1 cellular context compared by ENCODE assay signal in the genomic region with DNA sequence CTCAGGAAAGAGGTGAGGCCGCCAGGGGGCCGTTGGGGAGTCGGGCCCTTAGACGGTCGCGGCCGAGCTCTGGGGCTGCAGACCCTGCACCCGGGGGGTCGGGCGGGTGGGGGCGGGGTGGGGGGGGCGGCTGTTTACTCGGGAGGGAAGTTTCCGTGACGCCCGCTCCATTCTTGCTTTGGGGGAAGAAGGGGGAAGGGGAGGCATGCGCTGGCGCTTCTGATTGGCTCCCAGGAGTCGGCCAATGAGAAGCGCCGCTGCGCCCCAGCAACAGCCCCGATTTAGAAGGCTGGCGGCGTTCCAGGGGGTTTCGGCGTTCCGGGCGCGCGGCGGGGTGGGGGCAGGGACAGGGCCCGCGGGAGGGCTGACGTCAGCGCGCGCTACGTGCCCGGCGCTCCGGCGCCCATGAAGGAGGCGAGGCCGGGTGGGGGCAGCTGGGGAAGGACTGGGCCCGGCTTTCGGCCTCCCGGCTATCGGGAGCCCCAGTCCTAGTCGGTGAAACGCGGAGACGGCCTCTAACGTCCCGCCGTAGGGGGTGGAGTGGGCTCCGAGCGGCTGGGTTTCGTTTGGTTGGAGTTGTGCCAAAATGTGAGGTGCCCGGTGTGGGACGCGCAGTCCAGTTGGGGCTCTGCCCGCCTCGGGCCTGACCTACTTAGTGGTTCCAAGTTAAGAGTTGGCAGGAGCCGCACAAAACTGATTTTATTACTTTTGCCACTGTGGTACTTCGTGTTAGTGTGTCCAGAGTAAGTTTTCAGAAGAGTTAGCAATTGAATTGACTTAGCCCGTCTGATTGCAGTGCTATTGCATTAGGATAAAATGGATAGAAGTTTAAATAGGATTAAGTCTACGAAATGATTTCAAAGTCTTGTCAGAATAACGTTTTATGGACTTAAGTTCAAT.
TF ChIP-seq lines count a peak whose summit lies in the region.

No MANE protein-coding gene starts in this region.

TF ChIP-seq in HEK293, 187 proteins besides CTCF, POLR2A, EP300 and RAD21 (continued from another document and continues in another):
- TF ChIP-seq, protein P1, sequence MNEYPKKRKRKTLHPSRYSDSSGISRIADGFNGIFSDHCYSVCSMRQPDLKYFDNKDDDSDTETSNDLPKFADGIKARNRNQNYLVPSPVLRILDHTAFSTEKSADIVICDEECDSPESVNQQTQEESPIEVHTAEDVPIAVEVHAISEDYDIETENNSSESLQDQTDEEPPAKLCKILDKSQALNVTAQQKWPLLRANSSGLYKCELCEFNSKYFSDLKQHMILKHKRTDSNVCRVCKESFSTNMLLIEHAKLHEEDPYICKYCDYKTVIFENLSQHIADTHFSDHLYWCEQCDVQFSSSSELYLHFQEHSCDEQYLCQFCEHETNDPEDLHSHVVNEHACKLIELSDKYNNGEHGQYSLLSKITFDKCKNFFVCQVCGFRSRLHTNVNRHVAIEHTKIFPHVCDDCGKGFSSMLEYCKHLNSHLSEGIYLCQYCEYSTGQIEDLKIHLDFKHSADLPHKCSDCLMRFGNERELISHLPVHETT (tag by site-specific recombination; IDR thresholded peaks at IDR 0.05) = peak; percentile 40; the same call in 1 of the 2 replicates
- TF ChIP-seq GLIS1 (tag by site-specific recombination; IDR thresholded peaks at IDR 0.05) (peak; percentile 94), ZNF391 (tag by site-specific recombination; IDR thresholded peaks at IDR 0.05; ENCODE audit: borderline replicate concordance, low read depth) (peak; percentile 87; the same call in 1 of the 2 replicates), SCRT2 (tag by site-specific recombination; IDR thresholded peaks at IDR 0.05) (peak; percentile 80), SP2 (tag by site-specific recombination; IDR thresholded peaks at IDR 0.05) (peak; percentile 81), ZNF473 (tag by site-specific recombination; IDR thresholded peaks at IDR 0.05) (no peak), ZNF24 (tag by site-specific recombination; IDR thresholded peaks at IDR 0.05) (peak; percentile 83), SP3 (tag by site-specific recombination; IDR thresholded peaks at IDR 0.05) (peak; percentile 63), ZNF2 (tag by site-specific recombination; IDR thresholded peaks at IDR 0.05) (peak; percentile 87), ZNF394 (tag by site-specific recombination; IDR thresholded peaks at IDR 0.05; ENCODE audit: borderline replicate concordance) (peak; percentile 66), HOXC10 (CRISPR knock-in tag; IDR thresholded peaks at IDR 0.05) (0 out of 2 replicates have a peak, but pooled peaks have one; percentile 52), ZBTB21 (tag by site-specific recombination; IDR thresholded peaks at IDR 0.05) (peak; percentile 71; the same call in 1 of the 2 replicates), KLF8 (tag by site-specific recombination; IDR thresholded peaks at IDR 0.05) (peak; percentile 93), ZEB2 (tag by site-specific recombination; IDR thresholded peaks at IDR 0.05) (peak; percentile 98), ZNF341 (tag by site-specific recombination; IDR thresholded peaks at IDR 0.05; ENCODE audit: low read depth) (peak; percentile 41), BCL11A (tag by site-specific recombination; IDR thresholded peaks at IDR 0.05; ENCODE audit: low read depth) (peak; percentile 82), ZBTB8A (tag by site-specific recombination; IDR thresholded peaks at IDR 0.05) (peak; percentile 99), REPIN1 (tag by site-specific recombination; IDR thresholded peaks at IDR 0.05; ENCODE audit: low read depth) (peak; percentile 46; the same call in 1 of the 2 replicates), ZNF335 (tag by site-specific recombination; conservative IDR thresholded peaks at IDR 0.05) (peak; percentile 50; the same call in 1 of the 2 replicates), ZNF10 (tag by site-specific recombination; IDR thresholded peaks at IDR 0.05) (0 out of 2 replicates have a peak, but pooled peaks have one; percentile 42), WT1 (tag by site-specific recombination; IDR thresholded peaks at IDR 0.05) (peak; percentile 72), KLF16 (tag by site-specific recombination; IDR thresholded peaks at IDR 0.05) (peak; percentile 77; the same call in 1 of the 2 replicates), ZNF202 (tag by site-specific recombination; IDR thresholded peaks at IDR 0.05; ENCODE audit: borderline replicate concordance) (no peak), ZSCAN30 (tag by site-specific recombination; IDR thresholded peaks at IDR 0.05) (peak; percentile 89), ZNF654 (tag by site-specific recombination; IDR thresholded peaks at IDR 0.05; ENCODE audit: low read depth) (no peak), ZNF521 (tag by site-specific recombination; IDR thresholded peaks at IDR 0.05) (no peak), ZBTB48 (tag by site-specific recombination; IDR thresholded peaks at IDR 0.05) (peak; percentile 27; the same call in 1 of the 2 replicates), ZNF302 (tag by site-specific recombination; IDR thresholded peaks at IDR 0.05; ENCODE audit: low read depth) (no peak), ZNF629 (tag by site-specific recombination; IDR thresholded peaks at IDR 0.05) (peak; percentile 89), ZSCAN16 (tag by site-specific recombination; IDR thresholded peaks at IDR 0.05) (no peak), ZNF660 (tag by site-specific recombination; IDR thresholded peaks at IDR 0.05) (peak; percentile 85), ZNF184 (tag by site-specific recombination; IDR thresholded peaks at IDR 0.05) (peak; percentile 72)
- TF ChIP-seq, protein P2, sequence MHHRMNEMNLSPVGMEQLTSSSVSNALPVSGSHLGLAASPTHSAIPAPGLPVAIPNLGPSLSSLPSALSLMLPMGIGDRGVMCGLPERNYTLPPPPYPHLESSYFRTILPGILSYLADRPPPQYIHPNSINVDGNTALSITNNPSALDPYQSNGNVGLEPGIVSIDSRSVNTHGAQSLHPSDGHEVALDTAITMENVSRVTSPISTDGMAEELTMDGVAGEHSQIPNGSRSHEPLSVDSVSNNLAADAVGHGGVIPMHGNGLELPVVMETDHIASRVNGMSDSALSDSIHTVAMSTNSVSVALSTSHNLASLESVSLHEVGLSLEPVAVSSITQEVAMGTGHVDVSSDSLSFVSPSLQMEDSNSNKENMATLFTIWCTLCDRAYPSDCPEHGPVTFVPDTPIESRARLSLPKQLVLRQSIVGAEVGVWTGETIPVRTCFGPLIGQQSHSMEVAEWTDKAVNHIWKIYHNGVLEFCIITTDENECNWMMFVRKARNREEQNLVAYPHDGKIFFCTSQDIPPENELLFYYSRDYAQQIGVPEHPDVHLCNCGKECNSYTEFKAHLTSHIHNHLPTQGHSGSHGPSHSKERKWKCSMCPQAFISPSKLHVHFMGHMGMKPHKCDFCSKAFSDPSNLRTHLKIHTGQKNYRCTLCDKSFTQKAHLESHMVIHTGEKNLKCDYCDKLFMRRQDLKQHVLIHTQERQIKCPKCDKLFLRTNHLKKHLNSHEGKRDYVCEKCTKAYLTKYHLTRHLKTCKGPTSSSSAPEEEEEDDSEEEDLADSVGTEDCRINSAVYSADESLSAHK (tag by site-specific recombination; IDR thresholded peaks at IDR 0.05) = peak; percentile 72
- TF ChIP-seq, protein P3, sequence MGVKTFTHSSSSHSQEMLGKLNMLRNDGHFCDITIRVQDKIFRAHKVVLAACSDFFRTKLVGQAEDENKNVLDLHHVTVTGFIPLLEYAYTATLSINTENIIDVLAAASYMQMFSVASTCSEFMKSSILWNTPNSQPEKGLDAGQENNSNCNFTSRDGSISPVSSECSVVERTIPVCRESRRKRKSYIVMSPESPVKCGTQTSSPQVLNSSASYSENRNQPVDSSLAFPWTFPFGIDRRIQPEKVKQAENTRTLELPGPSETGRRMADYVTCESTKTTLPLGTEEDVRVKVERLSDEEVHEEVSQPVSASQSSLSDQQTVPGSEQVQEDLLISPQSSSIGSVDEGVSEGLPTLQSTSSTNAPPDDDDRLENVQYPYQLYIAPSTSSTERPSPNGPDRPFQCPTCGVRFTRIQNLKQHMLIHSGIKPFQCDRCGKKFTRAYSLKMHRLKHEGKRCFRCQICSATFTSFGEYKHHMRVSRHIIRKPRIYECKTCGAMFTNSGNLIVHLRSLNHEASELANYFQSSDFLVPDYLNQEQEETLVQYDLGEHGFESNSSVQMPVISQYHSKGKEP (tag by site-specific recombination; IDR thresholded peaks at IDR 0.05) = peak; percentile 46
- TF ChIP-seq, protein P4, sequence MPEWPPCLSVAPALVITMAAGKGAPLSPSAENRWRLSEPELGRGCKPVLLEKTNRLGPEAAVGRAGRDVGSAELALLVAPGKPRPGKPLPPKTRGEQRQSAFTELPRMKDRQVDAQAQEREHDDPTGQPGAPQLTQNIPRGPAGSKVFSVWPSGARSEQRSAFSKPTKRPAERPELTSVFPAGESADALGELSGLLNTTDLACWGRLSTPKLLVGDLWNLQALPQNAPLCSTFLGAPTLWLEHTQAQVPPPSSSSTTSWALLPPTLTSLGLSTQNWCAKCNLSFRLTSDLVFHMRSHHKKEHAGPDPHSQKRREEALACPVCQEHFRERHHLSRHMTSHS (tag by site-specific recombination; IDR thresholded peaks at IDR 0.05) = no peak
- TF ChIP-seq, protein P5, sequence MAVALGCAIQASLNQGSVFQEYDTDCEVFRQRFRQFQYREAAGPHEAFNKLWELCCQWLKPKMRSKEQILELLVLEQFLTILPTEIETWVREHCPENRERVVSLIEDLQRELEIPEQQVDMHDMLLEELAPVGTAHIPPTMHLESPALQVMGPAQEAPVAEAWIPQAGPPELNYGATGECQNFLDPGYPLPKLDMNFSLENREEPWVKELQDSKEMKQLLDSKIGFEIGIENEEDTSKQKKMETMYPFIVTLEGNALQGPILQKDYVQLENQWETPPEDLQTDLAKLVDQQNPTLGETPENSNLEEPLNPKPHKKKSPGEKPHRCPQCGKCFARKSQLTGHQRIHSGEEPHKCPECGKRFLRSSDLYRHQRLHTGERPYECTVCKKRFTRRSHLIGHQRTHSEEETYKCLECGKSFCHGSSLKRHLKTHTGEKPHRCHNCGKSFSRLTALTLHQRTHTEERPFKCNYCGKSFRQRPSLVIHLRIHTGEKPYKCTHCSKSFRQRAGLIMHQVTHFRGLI (tag by site-specific recombination; IDR thresholded peaks at IDR 0.05) = peak; percentile 73; the same call in 1 of the 2 replicates
- TF ChIP-seq, protein P6, sequence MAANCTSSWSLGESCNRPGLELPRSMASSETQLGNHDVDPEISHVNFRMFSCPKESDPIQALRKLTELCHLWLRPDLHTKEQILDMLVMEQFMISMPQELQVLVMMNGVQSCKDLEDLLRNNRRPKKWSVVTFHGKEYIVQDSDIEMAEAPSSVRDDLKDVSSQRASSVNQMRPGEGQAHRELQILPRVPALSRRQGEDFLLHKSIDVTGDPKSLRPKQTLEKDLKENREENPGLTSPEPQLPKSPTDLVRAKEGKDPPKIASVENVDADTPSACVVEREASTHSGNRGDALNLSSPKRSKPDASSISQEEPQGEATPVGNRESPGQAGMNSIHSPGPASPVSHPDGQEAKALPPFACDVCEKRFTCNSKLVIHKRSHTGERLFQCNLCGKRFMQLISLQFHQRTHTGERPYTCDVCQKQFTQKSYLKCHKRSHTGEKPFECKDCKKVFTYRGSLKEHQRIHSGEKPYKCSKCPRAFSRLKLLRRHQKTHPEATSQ (tag by site-specific recombination; IDR thresholded peaks at IDR 0.05) = peak; percentile 90; the same call in 1 of the 2 replicates
- TF ChIP-seq, protein P7, sequence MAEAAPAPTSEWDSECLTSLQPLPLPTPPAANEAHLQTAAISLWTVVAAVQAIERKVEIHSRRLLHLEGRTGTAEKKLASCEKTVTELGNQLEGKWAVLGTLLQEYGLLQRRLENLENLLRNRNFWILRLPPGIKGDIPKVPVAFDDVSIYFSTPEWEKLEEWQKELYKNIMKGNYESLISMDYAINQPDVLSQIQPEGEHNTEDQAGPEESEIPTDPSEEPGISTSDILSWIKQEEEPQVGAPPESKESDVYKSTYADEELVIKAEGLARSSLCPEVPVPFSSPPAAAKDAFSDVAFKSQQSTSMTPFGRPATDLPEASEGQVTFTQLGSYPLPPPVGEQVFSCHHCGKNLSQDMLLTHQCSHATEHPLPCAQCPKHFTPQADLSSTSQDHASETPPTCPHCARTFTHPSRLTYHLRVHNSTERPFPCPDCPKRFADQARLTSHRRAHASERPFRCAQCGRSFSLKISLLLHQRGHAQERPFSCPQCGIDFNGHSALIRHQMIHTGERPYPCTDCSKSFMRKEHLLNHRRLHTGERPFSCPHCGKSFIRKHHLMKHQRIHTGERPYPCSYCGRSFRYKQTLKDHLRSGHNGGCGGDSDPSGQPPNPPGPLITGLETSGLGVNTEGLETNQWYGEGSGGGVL (tag by site-specific recombination; IDR thresholded peaks at IDR 0.05) = peak; percentile 90
- TF ChIP-seq, protein P8, sequence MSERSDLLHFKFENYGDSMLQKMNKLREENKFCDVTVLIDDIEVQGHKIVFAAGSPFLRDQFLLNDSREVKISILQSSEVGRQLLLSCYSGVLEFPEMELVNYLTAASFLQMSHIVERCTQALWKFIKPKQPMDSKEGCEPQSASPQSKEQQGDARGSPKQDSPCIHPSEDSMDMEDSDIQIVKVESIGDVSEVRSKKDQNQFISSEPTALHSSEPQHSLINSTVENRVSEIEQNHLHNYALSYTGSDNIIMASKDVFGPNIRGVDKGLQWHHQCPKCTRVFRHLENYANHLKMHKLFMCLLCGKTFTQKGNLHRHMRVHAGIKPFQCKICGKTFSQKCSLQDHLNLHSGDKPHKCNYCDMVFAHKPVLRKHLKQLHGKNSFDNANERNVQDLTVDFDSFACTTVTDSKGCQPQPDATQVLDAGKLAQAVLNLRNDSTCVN (tag by site-specific recombination; optimal IDR thresholded peaks at IDR 0.05) = peak; percentile 99
- TF ChIP-seq, protein P9, sequence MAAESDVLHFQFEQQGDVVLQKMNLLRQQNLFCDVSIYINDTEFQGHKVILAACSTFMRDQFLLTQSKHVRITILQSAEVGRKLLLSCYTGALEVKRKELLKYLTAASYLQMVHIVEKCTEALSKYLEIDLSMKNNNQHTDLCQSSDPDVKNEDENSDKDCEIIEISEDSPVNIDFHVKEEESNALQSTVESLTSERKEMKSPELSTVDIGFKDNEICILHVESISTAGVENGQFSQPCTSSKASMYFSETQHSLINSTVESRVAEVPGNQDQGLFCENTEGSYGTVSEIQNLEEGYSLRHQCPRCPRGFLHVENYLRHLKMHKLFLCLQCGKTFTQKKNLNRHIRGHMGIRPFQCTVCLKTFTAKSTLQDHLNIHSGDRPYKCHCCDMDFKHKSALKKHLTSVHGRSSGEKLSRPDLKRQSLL (tag by site-specific recombination; IDR thresholded peaks at IDR 0.05) = peak; percentile 89
- TF ChIP-seq, protein P10, sequence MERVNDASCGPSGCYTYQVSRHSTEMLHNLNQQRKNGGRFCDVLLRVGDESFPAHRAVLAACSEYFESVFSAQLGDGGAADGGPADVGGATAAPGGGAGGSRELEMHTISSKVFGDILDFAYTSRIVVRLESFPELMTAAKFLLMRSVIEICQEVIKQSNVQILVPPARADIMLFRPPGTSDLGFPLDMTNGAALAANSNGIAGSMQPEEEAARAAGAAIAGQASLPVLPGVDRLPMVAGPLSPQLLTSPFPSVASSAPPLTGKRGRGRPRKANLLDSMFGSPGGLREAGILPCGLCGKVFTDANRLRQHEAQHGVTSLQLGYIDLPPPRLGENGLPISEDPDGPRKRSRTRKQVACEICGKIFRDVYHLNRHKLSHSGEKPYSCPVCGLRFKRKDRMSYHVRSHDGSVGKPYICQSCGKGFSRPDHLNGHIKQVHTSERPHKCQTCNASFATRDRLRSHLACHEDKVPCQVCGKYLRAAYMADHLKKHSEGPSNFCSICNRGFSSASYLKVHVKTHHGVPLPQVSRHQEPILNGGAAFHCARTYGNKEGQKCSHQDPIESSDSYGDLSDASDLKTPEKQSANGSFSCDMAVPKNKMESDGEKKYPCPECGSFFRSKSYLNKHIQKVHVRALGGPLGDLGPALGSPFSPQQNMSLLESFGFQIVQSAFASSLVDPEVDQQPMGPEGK (tag by site-specific recombination; IDR thresholded peaks at IDR 0.05) = peak; percentile 99
